ENCODE assay signal across 18 cellular contexts in genomic region chr5:141787376-141787775, GRCh38.
"Had no signal": no experiment of that assay in that cellular context is flagged by ENCODE, and none has a peak within 500 bp of the region (broad histone marks: within the 10 kb centered on the region; RNA-seq: fewer than 3 reads in every experiment).

No MANE protein-coding gene starts in this region.

- H3K4me1 ChIP-seq: body of pancreas, foreskin keratinocyte, lower lobe of right lung, tibial artery had no signal

- H3K27me3 ChIP-seq: body of pancreas had no signal

- H3K36me3 ChIP-seq: lower lobe of right lung, tibial artery had no signal

- H3K27ac ChIP-seq: body of pancreas, foreskin keratinocyte, lower lobe of right lung, tibial artery had no signal

- DNase-seq: activated CD4-positive, alpha-beta T cell treated with anti-CD3 and anti-CD28 coated beads, Interleukin-2, amount 50 U/mL, for 48 hours; activated gamma-delta T cell; amniotic stem cell; body of pancreas; endodermal cell; foreskin keratinocyte; hippocampal formation; islet precursor cell; left colon; lower lobe of right lung; stimulated activated CD4-positive, alpha-beta T cell treated with anti-CD3 and anti-CD28 coated beads, Interleukin-12 subunit alpha, Interleukin-12 subunit beta, amount 100 ng/mL, for 4 hours; stimulated activated CD4-positive, alpha-beta T cell treated with anti-CD3 and anti-CD28 coated beads, Interleukin-1b, Interleukin-23, amount 100 ng/mL, for 48 hours; stimulated activated naive CD4-positive, alpha-beta T cell treated with Interleukin-2 at 50 U/mL for 16 hours; substantia nigra; tibial artery had no signal

- FAIRE-seq: colon, TTC549 had no signal

- H3K9me3 ChIP-seq: body of pancreas, lower lobe of right lung, tibial artery had no signal

- H3K4me3 ChIP-seq: body of pancreas, lower lobe of right lung, tibial artery had no signal

- ATAC-seq: activated naive CD4-positive, alpha-beta T cell treated with anti-CD3 and anti-CD28 coated beads, Interleukin-2, amount 50 U/mL, for 72 hours; body of pancreas; foreskin keratinocyte; left colon; lower lobe of right lung had no signal
